8 cellular contexts compared by ENCODE assay signal in the genomic region with DNA sequence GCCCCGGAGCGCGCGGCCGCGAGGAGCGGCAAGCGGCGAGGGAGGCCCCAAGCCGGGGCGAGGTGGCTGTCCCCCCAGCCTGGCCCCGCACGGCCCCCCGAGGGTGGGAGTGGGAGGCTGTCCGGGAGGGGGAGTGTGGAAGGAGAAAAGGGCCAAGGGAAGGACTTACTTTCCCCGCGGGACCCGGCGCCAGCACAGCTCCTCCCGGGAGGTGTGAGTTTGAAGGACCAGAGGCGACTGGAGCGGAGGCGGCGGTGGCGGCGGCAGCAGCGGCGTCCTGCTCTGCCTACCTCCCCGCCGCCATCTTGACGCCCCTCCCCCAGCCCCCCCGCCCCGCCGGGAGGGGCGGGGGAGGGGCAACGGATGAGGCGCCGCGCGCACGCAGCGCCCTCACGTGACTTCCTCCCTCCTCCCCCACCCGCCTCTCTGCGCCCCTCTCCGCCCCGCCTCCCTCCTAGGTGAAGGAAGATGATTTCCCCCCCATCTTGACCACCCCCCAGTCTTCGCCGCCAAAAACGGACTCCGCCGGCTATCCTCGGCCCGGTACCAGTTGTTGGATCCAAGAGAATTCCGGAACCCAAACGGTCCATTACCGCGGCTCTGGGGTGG. TPM values are rescaled to one million over a fixed set of nuclear protein-coding genes. Genes with fewer than 3 reads are reported as not detected.
DNase-seq lines count a peak whose midpoint lies in the region; ATAC-seq and TF ChIP-seq lines count a peak whose summit lies in the region.

A gene (minus strand): TSS at position 316 of the 609 bp plus-strand sequence. CDS start 14,406 bp downstream, outside the sequence.

- no peaks in the 10 kb centered on the region for H3K27me3 ChIP-seq in ectodermal cell (ENCODE audit: control insufficient read depth, insufficient read depth, low read length, poor library complexity, severe bottlenecking)

- H3K9me3 ChIP-seq in ectodermal cell (ENCODE audit: control insufficient read depth, low read length), result no peaks in the 10 kb centered on the region

- H3K4me3 ChIP-seq in ectodermal cell (ENCODE audit: insufficient read depth, low read depth, low read length), result peak within 1 kb of the TSS; percentile 92

- TF ChIP-seq CTCF in AG09319 (IDR thresholded peaks at IDR 0.05; ENCODE audit: low read depth, low read length), result no peak

- DNase-seq in AG09319 (ENCODE audit: extremely low read depth, low read depth), result peak; percentile 79
- DNase-seq in NCI-H748 treated with DMSO at 0.1 percent for 48 hours (lab: John Stamatoyannopoulos, UW), result peak; percentile 87
- DNase-seq in activated CD4-positive, alpha-beta T cell treated with anti-CD3 and anti-CD28 coated beads, Interleukin-2, amount 50 U/mL, for 4 hours, result peak; percentile 87 to 89
- peak; percentile 94 to 95 for DNase-seq in lung microvascular endothelial cell (ENCODE audit: low read depth in 2 of 2)
- peak; percentile 79 to 96 (median 79) for DNase-seq in stimulated activated CD4-positive, alpha-beta T cell treated with anti-CD3 and anti-CD28 coated beads, TNF-alpha, amount 100 ng/mL, for 48 hours (ENCODE audit: low read depth in 3 of 3)

- ATAC-seq in HG03457 (IDR thresholded peaks at IDR 0.05; ENCODE audit: unreplicated experiment), result peak; percentile 34

- peaks cover 6% of the 10 kb centered on the region for H3K4me1 ChIP-seq in ectodermal cell (ENCODE audit: control insufficient read depth, insufficient read depth, low read length)

- TF ChIP-seq POLR2A in GM19193 (IDR thresholded peaks at IDR 0.05; ENCODE audit: extremely low read depth, insufficient read depth, insufficient read length), result peak; percentile 82

- peak within 1 kb of the TSS; percentile 94 for H3K27ac ChIP-seq in ectodermal cell (ENCODE audit: insufficient read depth, low read depth, low read length, poor library complexity, severe bottlenecking)

- 0% methylated on average over 44 to 54 of the region's 58 CpGs for WGBS in ectodermal cell, 2 experiments

- H3K36me3 ChIP-seq in ectodermal cell (ENCODE audit: control insufficient read depth, insufficient read depth, low read length), result no peaks in the 10 kb centered on the region

RNA-seq across cellular contexts. Expression of the gene that starts here (rescaled TPM):
- 33.8 TPM for polyA plus RNA-seq in ectodermal cell (2013, experiment 1 of 4)
- 39.9 TPM for polyA plus RNA-seq in ectodermal cell (2013, experiment 2 of 4)
- 24.1 TPM for polyA plus RNA-seq in ectodermal cell (2013, experiment 3 of 4)
- 27.3 TPM for polyA plus RNA-seq in ectodermal cell (2013, experiment 4 of 4)
- 14.4 and 17.7 TPM in 2 replicates for total RNA-seq in lung microvascular endothelial cell

Comparison
In these comparisons a context has a peak if more than half of its experiments do, and no peak if none do; other contexts are left out.
1. Peak in every context shown above with its lines: DNase-seq, ATAC-seq, H3K4me3 ChIP-seq and H3K27ac ChIP-seq.